In the genomic region with DNA sequence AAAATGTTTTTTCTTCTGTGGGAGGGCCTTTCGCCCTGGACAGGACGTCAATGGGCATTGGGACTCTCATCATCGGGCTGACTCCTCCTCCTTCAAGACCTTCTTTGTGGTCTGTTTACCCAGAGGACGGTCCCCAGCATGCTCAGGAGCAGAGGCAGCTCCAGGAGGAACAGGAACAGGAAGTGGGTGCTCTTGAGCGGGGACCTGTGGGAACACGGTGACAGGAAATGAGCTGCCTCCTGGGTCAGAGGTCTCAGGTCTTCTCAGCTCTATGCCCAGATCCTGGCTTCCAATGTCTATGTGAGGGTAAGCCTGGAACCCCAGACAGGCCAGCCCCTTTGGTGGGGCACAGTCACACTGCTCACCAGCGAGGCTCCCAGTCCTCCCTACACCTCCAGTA, we compare ENCODE assay signal across 18 cellular contexts. TPM values are rescaled to one million over a fixed set of nuclear protein-coding genes. Genes with fewer than 3 reads are reported as not detected.
"Had no signal": no experiment of that assay in that cellular context is flagged by ENCODE, and none has a peak within 500 bp of the region (broad histone marks: within the 10 kb centered on the region; RNA-seq: fewer than 3 reads in every experiment).

No MANE protein-coding gene starts in this region.

- ATAC-seq: heart right ventricle; naive thymus-derived CD4-positive, alpha-beta T cell had no signal

- H3K27me3 ChIP-seq: cardiac muscle cell, colonic mucosa, uterus had no signal

- H3K27ac ChIP-seq: cardiac muscle cell, colonic mucosa, heart right ventricle, neutrophil, stomach, uterus had no signal

- H3K9me3 ChIP-seq: colonic mucosa, neutrophil, uterus had no signal

- H3K4me3 Mint-ChIP-seq: activated B cell treated with CpG ODN at 0.5 μM for 24 hours; activated T-cell treated with anti-CD3 and anti-CD28 coated beads, Interleukin-2, amount 50 U/mL, for 24 hours had no signal

- H3K9me3 Mint-ChIP-seq: activated T-cell treated with anti-CD3 and anti-CD28 coated beads, Interleukin-2, amount 50 U/mL, for 24 hours had no signal

- H3K4me1 ChIP-seq: colonic mucosa, heart right ventricle, stomach, uterus had no signal

- H3K27ac Mint-ChIP-seq: activated B cell treated with CpG ODN at 0.5 μM for 24 hours; activated T-cell treated with anti-CD3 and anti-CD28 coated beads, Interleukin-2, amount 50 U/mL, for 24 hours had no signal

- DNase-seq: activated B cell treated with CpG ODN at 0.5 μM for 24 hours; activated CD4-positive, alpha-beta T cell treated with anti-CD3 and anti-CD28 coated beads, Interleukin-2, amount 50 U/mL, for 1 hour; activated effector memory CD4-positive, alpha-beta T cell treated with anti-CD3 and anti-CD28 coated beads, Interleukin-2, amount 50 U/mL, for 16 hours; activated T-cell treated with anti-CD3 and anti-CD28 coated beads, Interleukin-2, amount 50 U/mL, for 24 hours; colonic mucosa; foreskin melanocyte; heart right ventricle; mammary epithelial cell; naive thymus-derived CD4-positive, alpha-beta T cell; retina; stimulated activated CD4-positive, alpha-beta T cell treated with anti-CD3 and anti-CD28 coated beads, Interleukin-15, amount 100 ng/mL, for 24 hours; stimulated activated CD4-positive, alpha-beta T cell treated with anti-CD3 and anti-CD28 coated beads, Interleukin-4, amount 100 ng/mL, for 24 hours; stomach; uterus had no signal

- H3K4me3 ChIP-seq: cardiac muscle cell, colonic mucosa, heart right ventricle, stomach, uterus had no signal

- H3K36me3 ChIP-seq: cardiac muscle cell, colonic mucosa, heart right ventricle, neutrophil, stomach, uterus had no signal

RNA-seq across cellular contexts. Expression of gene CD300LD, which starts 12.2 kb away (rescaled TPM):
- total RNA-seq: activated B cell treated with CpG ODN at 0.5 μM for 24 hours, astrocyte, cardiac muscle cell, colonic mucosa, heart right ventricle, mammary epithelial cell, skeletal muscle tissue, stomach, uterus had no signal
- polyA plus RNA-seq: cardiac muscle cell; heart right ventricle; mammary epithelial cell; naive thymus-derived CD4-positive, alpha-beta T cell; stomach had no signal

RNA-seq across cellular contexts. Expression of gene CD300H, which starts 12.6 kb away (rescaled TPM):
- total RNA-seq: activated B cell treated with CpG ODN at 0.5 μM for 24 hours, astrocyte, cardiac muscle cell, mammary epithelial cell, skeletal muscle tissue, stomach, uterus had no signal
- polyA plus RNA-seq: cardiac muscle cell; heart right ventricle; mammary epithelial cell; naive thymus-derived CD4-positive, alpha-beta T cell; stomach had no signal

RNA-seq across cellular contexts. Expression of gene CD300C, which starts 34.0 kb away (rescaled TPM):
- total RNA-seq: mammary epithelial cell had no signal
- polyA plus RNA-seq: mammary epithelial cell; naive thymus-derived CD4-positive, alpha-beta T cell had no signal

RNA-seq across cellular contexts. Expression of gene CD300E, which starts 43.6 kb away (rescaled TPM):
- total RNA-seq: astrocyte, cardiac muscle cell, mammary epithelial cell had no signal
- polyA plus RNA-seq: cardiac muscle cell; mammary epithelial cell; naive thymus-derived CD4-positive, alpha-beta T cell had no signal

RNA-seq across cellular contexts. Expression of gene CD300LB, which starts 48.6 kb away (rescaled TPM):
- total RNA-seq: activated B cell treated with CpG ODN at 0.5 μM for 24 hours, astrocyte, cardiac muscle cell, mammary epithelial cell, skeletal muscle tissue, stomach had no signal
- polyA plus RNA-seq: cardiac muscle cell; mammary epithelial cell; naive thymus-derived CD4-positive, alpha-beta T cell had no signal
